In the genomic region with DNA sequence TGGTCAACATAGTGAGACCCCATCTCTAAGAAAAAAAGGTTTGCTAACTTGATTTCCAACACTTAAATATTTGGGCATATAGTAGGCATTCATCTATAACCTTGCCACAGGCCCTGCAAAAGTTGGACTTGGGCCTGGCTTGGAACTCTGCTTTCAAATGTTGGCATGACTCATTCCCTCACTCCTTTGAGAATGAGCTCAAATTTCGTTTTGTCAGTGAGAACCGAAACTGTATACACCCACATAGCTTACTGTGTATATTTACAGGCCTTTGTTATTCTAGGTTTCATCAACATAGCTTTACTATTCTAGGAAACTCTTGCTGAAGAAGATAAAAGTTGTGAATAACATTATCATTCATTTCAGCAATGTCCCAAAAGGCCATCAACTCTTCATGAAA, we compare ENCODE assay signal across 8 cellular contexts.
DNase-seq lines count a peak whose midpoint lies in the region; ATAC-seq lines count a peak whose summit lies in the region.

No MANE protein-coding gene starts in this region.

- in situ Hi-C loops in HAP-1 (cut with MboI; ENCODE audit: low sequenced_read_pairs): no loop called here

- intact Hi-C loops in activated T-helper 1 cell treated with anti-CD3 and anti-CD28 coated beads, Interleukin-12 subunit alpha, Interleukin-12 subunit beta, Interleukin-2, Interleukin-4 antibody, amounts not matched to agents 30 ng/mL and 10 ng/mL and 1 ng/mL, durations not matched to agents 14 hours and 24 hours and 36 hours (cut with micrococcal nuclease): loop anchor here (1.0 to 10.0 kb wide), 7 partner anchors 9 to 639 kb away; no protein-coding TSS in a partner anchor

- peaks cover 13% of the 10 kb centered on the region for H3K27me3 Mint-ChIP-seq in activated T-helper 1 cell treated with anti-CD3 and anti-CD28 coated beads, Interleukin-12 subunit alpha, Interleukin-12 subunit beta, Interleukin-2, Interleukin-4 antibody, amounts not matched to agents 30 ng/mL and 10 ng/mL and 1 ng/mL, durations not matched to agents 14 hours and 24 hours and 36 hours (ENCODE audit: insufficient read depth)

- no peaks in the 10 kb centered on the region for H3K36me3 ChIP-seq in HAP-1 (replicated peaks)

- H3K27ac Mint-ChIP-seq in activated T-helper 1 cell treated with anti-CD3 and anti-CD28 coated beads, Interleukin-12 subunit alpha, Interleukin-12 subunit beta, Interleukin-2, Interleukin-4 antibody, amounts not matched to agents 30 ng/mL and 10 ng/mL and 1 ng/mL, durations not matched to agents 14 hours and 24 hours and 36 hours: peak overlapping the region; percentile 74
- H3K27ac Mint-ChIP-seq in stimulated activated effector memory CD8-positive, alpha-beta T cell treated with anti-CD3 and anti-CD28 coated beads, Interleukin-12 subunit alpha, Interleukin-12 subunit beta, amount 100 ng/mL, for 72 hours: peak overlapping the region; percentile 34

- no peak overlapping the region for H3K4me3 ChIP-seq in HAP-1

- peak overlapping the region; percentile 31 for H3K4me3 Mint-ChIP-seq in activated T-helper 1 cell treated with anti-CD3 and anti-CD28 coated beads, Interleukin-12 subunit alpha, Interleukin-12 subunit beta, Interleukin-2, Interleukin-4 antibody, amounts not matched to agents 30 ng/mL and 10 ng/mL and 1 ng/mL, durations not matched to agents 14 hours and 24 hours and 36 hours
- no peak overlapping the region for H3K4me3 Mint-ChIP-seq in stimulated activated effector memory CD8-positive, alpha-beta T cell treated with anti-CD3 and anti-CD28 coated beads, Interleukin-12 subunit alpha, Interleukin-12 subunit beta, amount 100 ng/mL, for 72 hours

- no peaks in the 10 kb centered on the region for H3K9me3 Mint-ChIP-seq in activated T-helper 1 cell treated with anti-CD3 and anti-CD28 coated beads, Interleukin-12 subunit alpha, Interleukin-12 subunit beta, Interleukin-2, Interleukin-4 antibody, amounts not matched to agents 30 ng/mL and 10 ng/mL and 1 ng/mL, durations not matched to agents 14 hours and 24 hours and 36 hours
- no peaks in the 10 kb centered on the region for H3K9me3 Mint-ChIP-seq in stimulated activated effector memory CD8-positive, alpha-beta T cell treated with anti-CD3 and anti-CD28 coated beads, Interleukin-12 subunit alpha, Interleukin-12 subunit beta, amount 100 ng/mL, for 72 hours

- DNase-seq in AG20443 (ENCODE audit: low spot score): peak; percentile 78
- peak; percentile 73 for DNase-seq in GM19240 (ENCODE audit: insufficient read length, low spot score)
- no peak for DNase-seq in activated T-helper 1 cell treated with anti-CD3 and anti-CD28 coated beads, Interleukin-12 subunit alpha, Interleukin-12 subunit beta, Interleukin-2, Interleukin-4 antibody, amounts not matched to agents 30 ng/mL and 10 ng/mL and 1 ng/mL, durations not matched to agents 14 hours and 24 hours and 36 hours (ENCODE audit: low spot score)
- no peak for DNase-seq in stimulated activated effector memory CD8-positive, alpha-beta T cell treated with anti-CD3 and anti-CD28 coated beads, Interleukin-12 subunit alpha, Interleukin-12 subunit beta, amount 100 ng/mL, for 72 hours (ENCODE audit: low spot score in 2 of 2)
- DNase-seq in NCI-H2171 (lab: John Stamatoyannopoulos, UW): no peak
- no peak for DNase-seq in HAP-1 (ENCODE audit: low spot score in 2 of 2)
- DNase-seq in effector CD4-positive, alpha-beta T cell: no peak

- no peaks in the 10 kb centered on the region for H3K4me1 ChIP-seq in HAP-1

- ATAC-seq in HG03103 (IDR thresholded peaks at IDR 0.05; ENCODE audit: low read depth, unreplicated experiment): peak; percentile 99
- peak; percentile 99 for ATAC-seq in stimulated activated effector memory CD8-positive, alpha-beta T cell treated with anti-CD3 and anti-CD28 coated beads, Interleukin-12 subunit alpha, Interleukin-12 subunit beta, amount 100 ng/mL, for 72 hours

- H3K27me3 ChIP-seq in HAP-1 (ENCODE audit: low read depth): no peaks in the 10 kb centered on the region

- peaks cover 3% of the 10 kb centered on the region for H3K36me3 Mint-ChIP-seq in activated T-helper 1 cell treated with anti-CD3 and anti-CD28 coated beads, Interleukin-12 subunit alpha, Interleukin-12 subunit beta, Interleukin-2, Interleukin-4 antibody, amounts not matched to agents 30 ng/mL and 10 ng/mL and 1 ng/mL, durations not matched to agents 14 hours and 24 hours and 36 hours (ENCODE audit: low read depth)
- no peaks in the 10 kb centered on the region for H3K36me3 Mint-ChIP-seq in stimulated activated effector memory CD8-positive, alpha-beta T cell treated with anti-CD3 and anti-CD28 coated beads, Interleukin-12 subunit alpha, Interleukin-12 subunit beta, amount 100 ng/mL, for 72 hours

- peaks cover 15% of the 10 kb centered on the region for H3K4me1 Mint-ChIP-seq in activated T-helper 1 cell treated with anti-CD3 and anti-CD28 coated beads, Interleukin-12 subunit alpha, Interleukin-12 subunit beta, Interleukin-2, Interleukin-4 antibody, amounts not matched to agents 30 ng/mL and 10 ng/mL and 1 ng/mL, durations not matched to agents 14 hours and 24 hours and 36 hours (ENCODE audit: low read depth)
- peaks cover 6% of the 10 kb centered on the region for H3K4me1 Mint-ChIP-seq in stimulated activated effector memory CD8-positive, alpha-beta T cell treated with anti-CD3 and anti-CD28 coated beads, Interleukin-12 subunit alpha, Interleukin-12 subunit beta, amount 100 ng/mL, for 72 hours

- no peaks in the 10 kb centered on the region for H3K9me3 ChIP-seq in HAP-1

Comparison
In these comparisons a context has a peak if more than half of its experiments do, and no peak if none do; other contexts are left out.
1. DNase-seq: peak in AG20443 (single experiment) and GM19240 (single experiment); none in activated T-helper 1 cell treated with anti-CD3 and anti-CD28 coated beads, Interleukin-12 subunit alpha, Interleukin-12 subunit beta, Interleukin-2, Interleukin-4 antibody, amounts not matched to agents 30 ng/mL and 10 ng/mL and 1 ng/mL, durations not matched to agents 14 hours and 24 hours and 36 hours (single experiment), stimulated activated effector memory CD8-positive, alpha-beta T cell treated with anti-CD3 and anti-CD28 coated beads, Interleukin-12 subunit alpha, Interleukin-12 subunit beta, amount 100 ng/mL, for 72 hours (0 of 2), NCI-H2171 (single experiment), HAP-1 (0 of 2) and effector CD4-positive, alpha-beta T cell (single experiment).